Comparison of ENCODE assay signal across 8 cellular contexts in the genomic region with DNA sequence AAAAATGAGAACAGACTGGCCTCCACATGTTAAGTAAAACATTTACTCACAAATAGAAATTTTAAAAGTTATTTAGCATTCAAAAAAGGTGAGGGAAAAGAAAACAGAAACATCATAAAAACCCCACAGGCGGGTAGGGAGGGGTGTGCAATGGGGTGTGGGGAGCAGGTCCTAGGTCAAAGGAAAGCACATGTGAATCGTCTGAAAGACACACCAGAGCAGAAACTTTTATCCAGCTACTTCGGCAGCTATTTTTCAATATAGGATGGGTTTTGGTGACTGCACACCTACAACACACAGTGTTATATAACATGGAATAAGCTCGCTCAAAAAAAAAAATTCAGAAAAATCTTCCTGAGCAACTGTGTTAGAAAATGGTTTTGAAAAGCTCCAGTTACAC. TPM values are rescaled to one million over a fixed set of nuclear protein-coding genes. Genes with fewer than 3 reads are reported as not detected.
A peak's percentile ranks its signal among the peaks of the same experiment; 100 is the strongest.
DNase-seq lines count a peak whose midpoint lies in the region; ATAC-seq, FAIRE-seq and TF ChIP-seq lines count a peak whose summit lies in the region.

No MANE protein-coding gene starts in this region.

- H3K27me3 ChIP-seq in pancreas: no peaks in the 10 kb centered on the region

- intact Hi-C loops in pancreas (cut with DNase I): no loop called here

- WGBS in pancreas, 2 donors: 1 to 3% methylated on average over 4 of the region's 4 CpGs

- ATAC-seq in pancreas (peak in 2 of 4 donors; percentile 3 to 7), HG03442 (IDR thresholded peaks at IDR 0.05; ENCODE audit: unreplicated experiment) (no peak), HG03135 (IDR thresholded peaks at IDR 0.05; ENCODE audit: unreplicated experiment) (no peak)

- H3K9me3 ChIP-seq in pancreas: no peaks in the 10 kb centered on the region

- H3K4me3 ChIP-seq in pancreas: peak overlapping the region; percentile 38 to 81 (median 49)

- no peak for DNase-seq in GM18507 (ENCODE audit: extremely low spot score, insufficient read length, low read depth)
- peak; percentile 51 for DNase-seq in RPMI8226
- no peak for DNase-seq in epithelial cell of prostate (ENCODE audit: low read depth, low spot score)
- no peak for DNase-seq in pancreas
- DNase-seq in NCI-H1105 treated with DMSO at 0.1 percent for 48 hours (lab: John Stamatoyannopoulos, UW): no peak
- DNase-seq in AML-193 (lab: John Stamatoyannopoulos, UW): no peak

- TF ChIP-seq CTCF in pancreas (IDR thresholded peaks at IDR 0.05): no peak

- H3K36me3 ChIP-seq in pancreas: no peaks in the 10 kb centered on the region

- H3K27ac ChIP-seq in epithelial cell of prostate: peak overlapping the region; percentile 87
- peak overlapping the region; percentile 88 to 100 (median 96) for H3K27ac ChIP-seq in pancreas

- FAIRE-seq in GM18507 (lab: Jason Lieb, UNC): peak; percentile 62
- no peak for FAIRE-seq in pancreas (lab: Jason Lieb, UNC)

- H3K4me1 ChIP-seq in pancreas: peaks cover 6 to 20% (median 12%) of the 10 kb centered on the region in 3 donors

RNA-seq across cellular contexts. Expression of a gene that starts 1.6 kb away (rescaled TPM):
- total RNA-seq in pancreas: 10 to 100 TPM; 10.7 to 25.6 (median 13.7) TPM
- 1 to 10 TPM; 6.9 to 9.3 TPM for polyA plus RNA-seq in pancreas
